Comparison of ENCODE assay signal across 9 cellular contexts in genomic region chr18:61435064-61435652, GRCh38.
A peak's percentile ranks its signal among the peaks of the same experiment; 100 is the strongest.
DNase-seq lines count a peak whose midpoint lies in the region; ATAC-seq, FAIRE-seq and TF ChIP-seq lines count a peak whose summit lies in the region.
"Had no signal": no experiment of that assay in that cellular context is flagged by ENCODE, and none has a peak within 500 bp of the region (broad histone marks: within the 10 kb centered on the region; RNA-seq: fewer than 3 reads in every experiment).

No MANE protein-coding gene starts in this region.

- no peak overlapping the region for H3K4me3 ChIP-seq in NT2/D1 (ENCODE audit: insufficient read length, low read depth)

- H3K4me1 ChIP-seq in NT2/D1 (ENCODE audit: insufficient read depth, insufficient read length) (no peaks in the 10 kb centered on the region), foreskin keratinocyte (no peaks in the 10 kb centered on the region)

- peak; percentile 57 for FAIRE-seq in GM18507 (lab: Jason Lieb, UNC)
- FAIRE-seq: islet of Langerhans had no signal

- TF ChIP-seq CTCF in foreskin keratinocyte (conservative IDR thresholded peaks at IDR 0.05), result peak; percentile 58

- ATAC-seq in HG02884 (IDR thresholded peaks at IDR 0.05; ENCODE audit: unreplicated experiment) (peak; percentile 89), foreskin keratinocyte (peak; percentile 77)

- no peaks in the 10 kb centered on the region for H3K9me3 ChIP-seq in NT2/D1 (ENCODE audit: insufficient read depth, low read length)

- no peak overlapping the region for H3K27ac ChIP-seq in foreskin keratinocyte

- H3K36me3 ChIP-seq in NT2/D1 (ENCODE audit: insufficient read depth, insufficient read length, low read length), result no peaks in the 10 kb centered on the region

- no peak overlapping the region for H3K9ac ChIP-seq in NT2/D1 (ENCODE audit: insufficient read length, low read depth)

- DNase-seq in AG20443 (ENCODE audit: low spot score), result peak; percentile 34
- no peak for DNase-seq in GM18507 (ENCODE audit: extremely low spot score, insufficient read length, low read depth)
- peak; percentile 3 for DNase-seq in NT2/D1 (ENCODE audit: low read depth, low spot score)
- DNase-seq in foreskin keratinocyte, result no peak
- no peak for DNase-seq in cerebellar cortex (ENCODE audit: low spot score)
- DNase-seq in CD1c-positive myeloid dendritic cell (ENCODE audit: extremely low spot score), result no peak
- DNase-seq in NK-92 (lab: John Stamatoyannopoulos, UW; ENCODE audit: unreplicated experiment), result no peak

- H3K27me3 ChIP-seq in NT2/D1 (ENCODE audit: insufficient read depth, insufficient read length) (no peaks in the 10 kb centered on the region), foreskin keratinocyte (no peaks in the 10 kb centered on the region)

Comparison
In these comparisons a context has a peak if more than half of its experiments do, and no peak if none do; other contexts are left out.
1. DNase-seq: peak in AG20443 (single experiment) and NT2/D1 (single experiment); none in GM18507 (single experiment), foreskin keratinocyte (0 of 2), cerebellar cortex (single experiment), CD1c-positive myeloid dendritic cell (single experiment) and NK-92 (single experiment).